Comparison of ENCODE assay signal across 24 cellular contexts in genomic region chr14:50462111-50462510, GRCh38.
"Had no signal": no experiment of that assay in that cellular context is flagged by ENCODE, and none has a peak within 500 bp of the region (broad histone marks: within the 10 kb centered on the region; RNA-seq: fewer than 3 reads in every experiment).

No MANE protein-coding gene starts in this region.

- H3K27me3 Mint-ChIP-seq: dendritic cell treated with granulocyte-macrophage colony-stimulating factor and Interleukin-4, amounts not matched to agents 40 ng/mL and 50 ng/mL, for 4 days; effector memory CD8-positive, alpha-beta T cell; naive B cell had no signal

- H3K4me1 Mint-ChIP-seq: endodermal cell, naive B cell had no signal

- ATAC-seq: effector memory CD8-positive, alpha-beta T cell; esophagus mucosa; gastrocnemius medialis; heart right ventricle; left cardiac atrium; left lung; left ventricle myocardium superior; lower lobe of right lung; mucosa of descending colon had no signal

- H3K9me3 Mint-ChIP-seq: dendritic cell treated with granulocyte-macrophage colony-stimulating factor and Interleukin-4, amounts not matched to agents 40 ng/mL and 50 ng/mL, for 4 days; effector memory CD8-positive, alpha-beta T cell; endodermal cell; naive B cell had no signal

- H3K4me3 ChIP-seq: colonic mucosa, esophagus squamous epithelium, gastrocnemius medialis, heart right ventricle, left lung, lower lobe of right lung, mucosa of descending colon had no signal

- DNase-seq: colonic mucosa; cortex of kidney; effector CD8-positive, alpha-beta T cell; effector memory CD8-positive, alpha-beta T cell; endodermal cell; erythroblast; esophagus squamous epithelium; foreskin fibroblast; foreskin melanocyte; gastrocnemius medialis; glutamatergic neuron; head of caudate nucleus; heart right ventricle; hippocampal formation; left cardiac atrium; left lung; left ventricle myocardium superior; lower lobe of right lung; mesendoderm; mucosa of descending colon; naive B cell had no signal

- H3K9me3 ChIP-seq: colonic mucosa, esophagus squamous epithelium, gastrocnemius medialis, heart right ventricle, left lung, lower lobe of right lung, mucosa of descending colon had no signal

- H3K27me3 ChIP-seq: colonic mucosa, esophagus squamous epithelium, gastrocnemius medialis, heart right ventricle, left lung had no signal

- H3K27ac Mint-ChIP-seq: dendritic cell treated with granulocyte-macrophage colony-stimulating factor and Interleukin-4, amounts not matched to agents 40 ng/mL and 50 ng/mL, for 4 days; effector memory CD8-positive, alpha-beta T cell; endodermal cell had no signal

- H3K4me1 ChIP-seq: colonic mucosa, esophagus squamous epithelium, gastrocnemius medialis, heart right ventricle, left lung, lower lobe of right lung had no signal

- H3K4me3 Mint-ChIP-seq: dendritic cell treated with granulocyte-macrophage colony-stimulating factor and Interleukin-4, amounts not matched to agents 40 ng/mL and 50 ng/mL, for 4 days; effector memory CD8-positive, alpha-beta T cell; endodermal cell; naive B cell had no signal

- H3K27ac ChIP-seq: colonic mucosa, epithelial cell of prostate, esophagus squamous epithelium, gastrocnemius medialis, heart right ventricle, left lung, lower lobe of right lung had no signal
